8 cellular contexts compared by ENCODE assay signal in the genomic region with DNA sequence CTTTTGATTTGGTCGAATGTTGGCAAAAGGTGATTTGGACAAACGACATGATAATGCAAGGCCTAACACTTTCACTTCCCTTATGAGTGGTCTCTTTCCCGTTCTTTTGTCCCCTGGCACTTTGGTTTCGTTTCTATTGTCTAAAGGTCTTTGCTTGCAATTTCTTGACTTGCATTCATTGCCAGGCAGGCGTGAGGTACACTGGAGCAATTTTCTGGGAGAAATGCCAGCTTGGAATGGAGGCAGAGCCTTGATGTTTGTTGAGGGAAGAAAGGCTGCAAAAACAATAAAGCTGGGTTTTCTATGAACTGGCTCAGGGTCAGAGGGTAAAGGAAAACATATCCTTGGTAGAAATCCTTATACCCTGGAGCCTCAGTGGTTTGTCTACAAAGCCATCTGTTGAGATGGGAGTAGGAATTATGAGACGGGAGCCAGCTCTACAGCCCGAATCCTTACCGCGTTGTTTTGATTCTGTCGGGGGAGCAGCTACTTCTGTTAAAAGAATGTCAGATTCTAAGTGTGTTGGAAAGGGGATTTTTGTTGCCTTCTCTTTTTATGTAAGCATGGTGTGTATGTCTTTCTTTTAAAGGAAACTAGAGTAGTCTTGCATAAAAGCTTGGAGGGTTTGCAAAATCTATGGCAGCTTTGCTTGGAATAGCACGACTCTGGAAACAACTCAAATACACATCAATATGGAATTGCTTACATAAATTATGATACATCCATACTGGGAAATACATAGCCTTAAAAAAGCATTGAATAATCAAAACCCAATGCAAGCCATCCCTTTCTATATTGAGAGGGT.
DNase-seq lines count a peak whose midpoint lies in the region; ATAC-seq and TF ChIP-seq lines count a peak whose summit lies in the region.

No MANE protein-coding gene starts in this region.

- H3K79me2 ChIP-seq in Karpas-422 (ENCODE audit: low read length) = no peaks in the 10 kb centered on the region

- H3K9me2 ChIP-seq in Karpas-422 (replicated peaks; ENCODE audit: insufficient read depth, low read length) = no peaks in the 10 kb centered on the region

- H3K4me3 Mint-ChIP-seq in CD4-positive, alpha-beta memory T cell = peak overlapping the region in 7 of 8 donors; percentile 2 to 89 (median 62)
- peak overlapping the region; percentile 83 for H3K4me3 Mint-ChIP-seq in activated B cell treated with CpG ODN at 0.5 μM for 24 hours

- H3K27ac Mint-ChIP-seq in CD4-positive, alpha-beta memory T cell = no peak overlapping the region
- no peak overlapping the region for H3K27ac Mint-ChIP-seq in activated B cell treated with CpG ODN at 0.5 μM for 24 hours

- H3K9ac ChIP-seq in Karpas-422 (ENCODE audit: low read length) (no peak overlapping the region), iPS-20b (ENCODE audit: low read depth, low read length) (no peak overlapping the region; the same call in 1 of the 2 replicates)

- intact Hi-C loops in CD4-positive, alpha-beta memory T cell (cut with micrococcal nuclease) = no loop called here
- intact Hi-C loops in activated B cell treated with CpG ODN at 0.5 μM for 24 hours (cut with micrococcal nuclease) = no loop called here
- intact Hi-C loops in aorta (cut with DNase I) = no loop called here

- POLR2A ChIA-PET in CD4-positive, alpha-beta memory T cell (lab: Charles Lee; ENCODE audit: partially characterized antibody) = interaction anchor here (1.1 kb wide), 1 partner anchor 159 kb away, joined by 3 read pairs; a partner anchor contains a TSS
- POLR2A ChIA-PET in activated B cell treated with CpG ODN at 0.5 μM for 24 hours (lab: Charles Lee) (no interaction called here), HEK293T (lab: Yijun Ruan, JAX) (no interaction called here)

- CTCF ChIA-PET in CD4-positive, alpha-beta memory T cell (lab: Charles Lee; ENCODE audit: partially characterized antibody) = no interaction called here
- CTCF ChIA-PET in activated B cell treated with CpG ODN at 0.5 μM for 24 hours (lab: Charles Lee) (interaction anchor here (0.5 kb wide), 1 partner anchor 177 kb away, joined by 3 read pairs; no protein-coding TSS in a partner anchor), HEK293T (lab: Yijun Ruan, JAX) (no interaction called here)

- H4K20me1 ChIP-seq in Karpas-422 (ENCODE audit: insufficient read depth, low read depth, low read length) = no peaks in the 10 kb centered on the region

- H3K9me3 ChIP-seq in CD4-positive, alpha-beta memory T cell (ENCODE audit: control insufficient read depth in 1 of 2, low read length in 2 of 2) = no peaks in the 10 kb centered on the region
- H3K9me3 ChIP-seq in Karpas-422 (ENCODE audit: low read length) (no peaks in the 10 kb centered on the region), iPS-20b (ENCODE audit: insufficient read depth, low read depth, low read length) (no peaks in the 10 kb centered on the region), aorta (ENCODE audit: control insufficient read depth, low read length) (peaks cover 2% of the 10 kb centered on the region)

- WGBS in aorta, 2 donors = 11 to 15% methylated on average over 11 of the region's 11 CpGs

- H3K4me1 Mint-ChIP-seq in CD4-positive, alpha-beta memory T cell = peaks cover 4 to 12% (median 7%) of the 10 kb centered on the region in 4 donors
- peaks cover 10% of the 10 kb centered on the region for H3K4me1 Mint-ChIP-seq in activated B cell treated with CpG ODN at 0.5 μM for 24 hours

- peaks cover 36 to 48% of the 10 kb centered on the region in 2 donors for H3K27me3 Mint-ChIP-seq in CD4-positive, alpha-beta memory T cell
- peaks cover 37% of the 10 kb centered on the region for H3K27me3 Mint-ChIP-seq in activated B cell treated with CpG ODN at 0.5 μM for 24 hours

- H3K36me3 ChIP-seq in CD4-positive, alpha-beta memory T cell (ENCODE audit: insufficient read depth, low read length) = no peaks in the 10 kb centered on the region
- H3K36me3 ChIP-seq in Karpas-422 (ENCODE audit: insufficient read depth, low read length) = no peaks in the 10 kb centered on the region
- H3K36me3 ChIP-seq in iPS-20b (ENCODE audit: insufficient read depth, low read depth, low read length) = no peaks in the 10 kb centered on the region
- H3K36me3 ChIP-seq in aorta (ENCODE audit: control insufficient read depth in 1 of 2, insufficient read depth in 2 of 2, low read length in 1 of 2) = no peaks in the 10 kb centered on the region

- H2AFZ ChIP-seq in Karpas-422 (ENCODE audit: low read length) = no peak overlapping the region

- no peak for TF ChIP-seq CTCF in activated B cell treated with CpG ODN at 0.5 μM for 24 hours (IDR thresholded peaks at IDR 0.05)

- H3K36me3 Mint-ChIP-seq in CD4-positive, alpha-beta memory T cell = no peaks in the 10 kb centered on the region
- H3K36me3 Mint-ChIP-seq in activated B cell treated with CpG ODN at 0.5 μM for 24 hours (ENCODE audit: low read depth) = no peaks in the 10 kb centered on the region

- H3K9me3 Mint-ChIP-seq in CD4-positive, alpha-beta memory T cell = peaks cover 0 to 1% (median 0%) of the 10 kb centered on the region in 8 donors
- H3K9me3 Mint-ChIP-seq in activated B cell treated with CpG ODN at 0.5 μM for 24 hours = no peaks in the 10 kb centered on the region

- H3K27me3 ChIP-seq in CD4-positive, alpha-beta memory T cell (ENCODE audit: insufficient read depth, low read length) = peaks cover 20% of the 10 kb centered on the region
- no peaks in the 10 kb centered on the region for H3K27me3 ChIP-seq in Karpas-422 (ENCODE audit: low read length)
- H3K27me3 ChIP-seq in iPS-20b (ENCODE audit: insufficient read depth, low read length) = peaks cover 51% of the 10 kb centered on the region
- H3K27me3 ChIP-seq in aorta (ENCODE audit: control insufficient read depth in 1 of 2, insufficient read depth in 2 of 2, low read length in 1 of 2) = no peaks in the 10 kb centered on the region

- H3K4me2 ChIP-seq in Karpas-422 (ENCODE audit: low read depth, low read length, poor library complexity, severe bottlenecking) = peak overlapping the region; percentile 39

- H3K27ac ChIP-seq in CD4-positive, alpha-beta memory T cell (ENCODE audit: low read depth, low read length) = no peak overlapping the region
- no peak overlapping the region for H3K27ac ChIP-seq in Karpas-422 (ENCODE audit: low read length)
- H3K27ac ChIP-seq in iPS-20b (ENCODE audit: low read length) = no peak overlapping the region
- H3K27ac ChIP-seq in aorta (ENCODE audit: low read depth in 1 of 2, low read length in 2 of 2) = no peak overlapping the region

- ATAC-seq in activated B cell treated with CpG ODN at 0.5 μM for 24 hours (ENCODE audit: low read depth) (no peak), aorta (ENCODE audit: low FRiP score) (peak; percentile 37), HG03045 (IDR thresholded peaks at IDR 0.05; ENCODE audit: unreplicated experiment) (no peak)

- H3K4me3 ChIP-seq in CD4-positive, alpha-beta memory T cell (ENCODE audit: low read length in 2 of 2) = no peak overlapping the region
- no peak overlapping the region for H3K4me3 ChIP-seq in Karpas-422 (ENCODE audit: low read length)
- H3K4me3 ChIP-seq in iPS-20b (ENCODE audit: low read length) = peak overlapping the region; percentile 77; the same call in 1 of the 2 replicates
- no peak overlapping the region for H3K4me3 ChIP-seq in aorta (ENCODE audit: low read length in 2 of 2)

- peaks cover 7% of the 10 kb centered on the region for H3K4me1 ChIP-seq in CD4-positive, alpha-beta memory T cell (ENCODE audit: insufficient read depth, low read length)
- H3K4me1 ChIP-seq in Karpas-422 (ENCODE audit: low read length) = peaks cover 8% of the 10 kb centered on the region
- peaks cover 3% of the 10 kb centered on the region; the same call in 1 of the 2 replicates for H3K4me1 ChIP-seq in iPS-20b (ENCODE audit: insufficient read depth, low read length)
- no peaks in the 10 kb centered on the region for H3K4me1 ChIP-seq in aorta (ENCODE audit: control insufficient read depth in 1 of 2, insufficient read depth in 2 of 2, low read length in 2 of 2)

- no peak for DNase-seq in CD4-positive, alpha-beta memory T cell
- DNase-seq in Karpas-422 = peak; percentile 51
- no peak for DNase-seq in activated B cell treated with CpG ODN at 0.5 μM for 24 hours
- no peak for DNase-seq in aorta
- DNase-seq in HEK293T (ENCODE audit: extremely low spot score) = no peak
- DNase-seq in activated gamma-delta T cell treated with Interleukin-2 at 50 U/mL for 16 hours = no peak

TF ChIP-seq in HEK293T, 16 proteins besides CTCF, POLR2A, EP300 and RAD21:
- TF ChIP-seq FOXK2 (IDR thresholded peaks at IDR 0.05) (no peak), SP1 (IDR thresholded peaks at IDR 0.05) (no peak), LEF1 (IDR thresholded peaks at IDR 0.05; ENCODE audit: borderline replicate concordance) (no peak), ELF4 (IDR thresholded peaks at IDR 0.05) (no peak), TARDBP (IDR thresholded peaks at IDR 0.05) (no peak), FOXM1 (IDR thresholded peaks at IDR 0.05; ENCODE audit: borderline replicate concordance) (no peak), FOXA1 (IDR thresholded peaks at IDR 0.05) (no peak), NFRKB (IDR thresholded peaks at IDR 0.05) (no peak), SUZ12 (IDR thresholded peaks at IDR 0.05) (no peak), HDGF (IDR thresholded peaks at IDR 0.05; ENCODE audit: borderline replicate concordance) (no peak), BHLHE40 (IDR thresholded peaks at IDR 0.05; ENCODE audit: borderline replicate concordance) (no peak), CTBP1 (IDR thresholded peaks at IDR 0.05; ENCODE audit: borderline replicate concordance) (no peak), ARNT (IDR thresholded peaks at IDR 0.05) (no peak), ZNF384 (IDR thresholded peaks at IDR 0.05) (no peak), L3MBTL2 (conservative IDR thresholded peaks at IDR 0.05) (no peak)
- TF ChIP-seq, protein P1, sequence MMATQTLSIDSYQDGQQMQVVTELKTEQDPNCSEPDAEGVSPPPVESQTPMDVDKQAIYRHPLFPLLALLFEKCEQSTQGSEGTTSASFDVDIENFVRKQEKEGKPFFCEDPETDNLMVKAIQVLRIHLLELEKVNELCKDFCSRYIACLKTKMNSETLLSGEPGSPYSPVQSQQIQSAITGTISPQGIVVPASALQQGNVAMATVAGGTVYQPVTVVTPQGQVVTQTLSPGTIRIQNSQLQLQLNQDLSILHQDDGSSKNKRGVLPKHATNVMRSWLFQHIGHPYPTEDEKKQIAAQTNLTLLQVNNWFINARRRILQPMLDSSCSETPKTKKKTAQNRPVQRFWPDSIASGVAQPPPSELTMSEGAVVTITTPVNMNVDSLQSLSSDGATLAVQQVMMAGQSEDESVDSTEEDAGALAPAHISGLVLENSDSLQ (IDR thresholded peaks at IDR 0.05) = no peak
